In the genomic region with DNA sequence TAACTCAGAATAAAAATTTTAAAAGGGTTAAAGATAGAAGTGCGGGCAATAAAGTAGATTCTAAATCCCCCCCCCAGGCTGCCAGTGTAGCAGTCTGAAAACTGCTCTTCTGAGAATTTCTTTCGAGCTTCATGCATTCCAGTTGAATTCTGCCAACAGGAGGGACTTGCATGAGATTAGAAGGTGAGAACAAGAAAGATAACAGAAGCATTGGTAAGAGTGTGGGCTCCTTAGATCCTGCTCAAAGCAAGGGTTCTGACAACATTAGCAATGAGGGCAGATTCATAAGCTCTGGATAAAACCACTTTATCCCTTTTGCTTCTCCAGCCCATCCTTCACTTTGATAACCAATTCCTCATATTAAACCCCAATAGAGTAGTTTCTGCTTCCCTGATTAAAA, we compare ENCODE assay signal across 28 cellular contexts.
"Had no signal": no experiment of that assay in that cellular context is flagged by ENCODE, and none has a peak within 500 bp of the region (broad histone marks: within the 10 kb centered on the region; RNA-seq: fewer than 3 reads in every experiment).

No MANE protein-coding gene starts in this region.

- H3K27me3 ChIP-seq: stomach, suprapubic skin, testis, thyroid gland, tibial artery, tibial nerve, transverse colon, upper lobe of left lung, upper lobe of right lung, uterus, vagina had no signal

- H3K9me3 ChIP-seq: suprapubic skin, testis, thoracic aorta, thyroid gland, upper lobe of left lung, upper lobe of right lung, uterus, vagina had no signal

- H3K36me3 ChIP-seq: stomach, suprapubic skin, thoracic aorta, thyroid gland, tibial artery, tibial nerve, transverse colon, upper lobe of left lung, upper lobe of right lung, uterus, vagina had no signal

- H3K4me3 Mint-ChIP-seq: stimulated activated effector memory CD8-positive, alpha-beta T cell treated with anti-CD3 and anti-CD28 coated beads, Interleukin-12 subunit alpha, Interleukin-12 subunit beta, amount 100 ng/mL, for 72 hours; stimulated activated memory B cell treated with anti-CD40 and anti-IgM and Interleukin-4, amounts not matched to agents 10 μg/mL and 1 μg/mL and 100 μg/mL, for 72 hours; stimulated activated naive B cell treated with anti-CD40 and anti-IgM and Interleukin-4, amounts not matched to agents 10 μg/mL and 1 μg/mL and 100 μg/mL, for 72 hours; stimulated activated naive CD8-positive, alpha-beta T cell treated with anti-CD3 and anti-CD28 coated beads, Interleukin-15, amount 100 ng/mL, for 72 hours; stimulated activated naive CD8-positive, alpha-beta T cell treated with anti-CD3 and anti-CD28 coated beads, Interleukin-15, Interleukin-2, amounts not matched to agents 100 ng/mL and 50 ng/mL, for 24 hours; type B pancreatic cell had no signal

- H3K27ac Mint-ChIP-seq: stimulated activated effector memory CD8-positive, alpha-beta T cell treated with anti-CD3 and anti-CD28 coated beads, Interleukin-12 subunit alpha, Interleukin-12 subunit beta, amount 100 ng/mL, for 72 hours; stimulated activated memory B cell treated with anti-CD40 and anti-IgM and Interleukin-4, amounts not matched to agents 10 μg/mL and 1 μg/mL and 100 μg/mL, for 72 hours; stimulated activated naive B cell treated with anti-CD40 and anti-IgM and Interleukin-4, amounts not matched to agents 10 μg/mL and 1 μg/mL and 100 μg/mL, for 72 hours; stimulated activated naive CD8-positive, alpha-beta T cell treated with anti-CD3 and anti-CD28 coated beads, Interleukin-15, amount 100 ng/mL, for 72 hours; stimulated activated naive CD8-positive, alpha-beta T cell treated with anti-CD3 and anti-CD28 coated beads, Interleukin-15, Interleukin-2, amounts not matched to agents 100 ng/mL and 50 ng/mL, for 24 hours; type B pancreatic cell had no signal

- H3K27ac ChIP-seq: stomach, suprapubic skin, testis, thoracic aorta, thyroid gland, tibial artery, tibial nerve, transverse colon, upper lobe of left lung, upper lobe of right lung, uterus, vagina had no signal

- H3K4me1 ChIP-seq: stomach, suprapubic skin, testis, thyroid gland, tibial nerve, transverse colon, upper lobe of left lung, upper lobe of right lung, uterus, vagina had no signal

- DNase-seq: stimulated activated CD4-positive, alpha-beta T cell treated with anti-CD3 and anti-CD28 coated beads, Interleukin-2, amount 100 ng/mL, for 48 hours; stimulated activated CD4-positive, alpha-beta T cell treated with anti-CD3 and anti-CD28 coated beads, Interleukin-4, amount 100 ng/mL, for 1 hour; stimulated activated CD4-positive, alpha-beta T cell treated with anti-CD3 and anti-CD28 coated beads, Interleukin-4, amount 100 ng/mL, for 24 hours; stimulated activated CD4-positive, alpha-beta T cell treated with anti-CD3 and anti-CD28 coated beads, Interleukin-4, amount 100 ng/mL, for 4 hours; stimulated activated CD8-positive, alpha-beta memory T cell treated with anti-CD3 and anti-CD28 coated beads, Interleukin-4, amount 100 ng/mL, for 48 hours; stimulated activated naive B cell treated with anti-CD40 and anti-IgM and Interleukin-4, amounts not matched to agents 10 μg/mL and 1 μg/mL and 100 μg/mL, for 72 hours; stimulated activated naive CD4-positive, alpha-beta T cell; stimulated activated naive CD4-positive, alpha-beta T cell treated with Interleukin-2 at 50 U/mL for 16 hours; stimulated activated naive CD8-positive, alpha-beta T cell treated with anti-CD3 and anti-CD28 coated beads, Interleukin-15, amount 100 ng/mL, for 72 hours; stimulated activated naive CD8-positive, alpha-beta T cell treated with anti-CD3 and anti-CD28 coated beads, Interleukin-15, Interleukin-2, amounts not matched to agents 100 U/mL and 50 U/mL, for 24 hours; stomach; substantia nigra; testis; thyroid gland; tibial artery; transverse colon; trophoblast cell; upper lobe of left lung; upper lobe of right lung; uterus had no signal

- H3K27me3 Mint-ChIP-seq: stimulated activated memory B cell treated with anti-CD40 and anti-IgM and Interleukin-4, amounts not matched to agents 10 μg/mL and 1 μg/mL and 100 μg/mL, for 72 hours; stimulated activated naive B cell treated with anti-CD40 and anti-IgM and Interleukin-4, amounts not matched to agents 10 μg/mL and 1 μg/mL and 100 μg/mL, for 72 hours; stimulated activated naive CD8-positive, alpha-beta T cell treated with anti-CD3 and anti-CD28 coated beads, Interleukin-15, amount 100 ng/mL, for 72 hours; stimulated activated naive CD8-positive, alpha-beta T cell treated with anti-CD3 and anti-CD28 coated beads, Interleukin-15, Interleukin-2, amounts not matched to agents 100 ng/mL and 50 ng/mL, for 24 hours had no signal

- H3K4me3 ChIP-seq: stomach, suprapubic skin, testis, thoracic aorta, thyroid gland, tibial artery, tibial nerve, transverse colon, upper lobe of left lung, upper lobe of right lung, uterus, vagina had no signal

- ATAC-seq: stimulated activated effector memory CD8-positive, alpha-beta T cell treated with anti-CD3 and anti-CD28 coated beads, Interleukin-12 subunit alpha, Interleukin-12 subunit beta, amount 100 ng/mL, for 72 hours; stimulated activated memory B cell treated with anti-CD40 and anti-IgM and Interleukin-4, amounts not matched to agents 10 μg/mL and 1 μg/mL and 100 μg/mL, for 72 hours; stimulated activated naive B cell treated with anti-CD40 and anti-IgM and Interleukin-4, amounts not matched to agents 10 μg/mL and 1 μg/mL and 100 μg/mL, for 72 hours; stimulated activated naive CD8-positive, alpha-beta T cell treated with anti-CD3 and anti-CD28 coated beads, Interleukin-15, amount 100 ng/mL, for 72 hours; stimulated activated naive CD8-positive, alpha-beta T cell treated with anti-CD3 and anti-CD28 coated beads, Interleukin-15, Interleukin-2, amounts not matched to agents 100 U/mL and 50 U/mL, for 24 hours; upper lobe of right lung had no signal

- H3K9me3 Mint-ChIP-seq: stimulated activated effector memory CD8-positive, alpha-beta T cell treated with anti-CD3 and anti-CD28 coated beads, Interleukin-12 subunit alpha, Interleukin-12 subunit beta, amount 100 ng/mL, for 72 hours; stimulated activated naive CD8-positive, alpha-beta T cell treated with anti-CD3 and anti-CD28 coated beads, Interleukin-15, amount 100 ng/mL, for 72 hours; type B pancreatic cell had no signal

- H3K4me1 Mint-ChIP-seq: stimulated activated effector memory CD8-positive, alpha-beta T cell treated with anti-CD3 and anti-CD28 coated beads, Interleukin-12 subunit alpha, Interleukin-12 subunit beta, amount 100 ng/mL, for 72 hours; stimulated activated memory B cell treated with anti-CD40 and anti-IgM and Interleukin-4, amounts not matched to agents 10 μg/mL and 1 μg/mL and 100 μg/mL, for 72 hours; stimulated activated naive B cell treated with anti-CD40 and anti-IgM and Interleukin-4, amounts not matched to agents 10 μg/mL and 1 μg/mL and 100 μg/mL, for 72 hours; stimulated activated naive CD8-positive, alpha-beta T cell treated with anti-CD3 and anti-CD28 coated beads, Interleukin-15, amount 100 ng/mL, for 72 hours had no signal

- H3K36me3 Mint-ChIP-seq: stimulated activated effector memory CD8-positive, alpha-beta T cell treated with anti-CD3 and anti-CD28 coated beads, Interleukin-12 subunit alpha, Interleukin-12 subunit beta, amount 100 ng/mL, for 72 hours; stimulated activated memory B cell treated with anti-CD40 and anti-IgM and Interleukin-4, amounts not matched to agents 10 μg/mL and 1 μg/mL and 100 μg/mL, for 72 hours; stimulated activated naive B cell treated with anti-CD40 and anti-IgM and Interleukin-4, amounts not matched to agents 10 μg/mL and 1 μg/mL and 100 μg/mL, for 72 hours; type B pancreatic cell had no signal
